ENCODE assay signal across 2 cellular contexts in genomic region chr19:40598121-40598917, GRCh38.
TF ChIP-seq lines count a peak whose summit lies in the region.

No MANE protein-coding gene starts in this region.

TF ChIP-seq in A549, 52 proteins besides CTCF, POLR2A, EP300 and RAD21 (continues in another document):
- TF ChIP-seq ZSCAN20 (CRISPR knock-in tag; IDR thresholded peaks at IDR 0.05) (no peak), KDM5A (IDR thresholded peaks at IDR 0.05) (no peak), MAZ (IDR thresholded peaks at IDR 0.05; ENCODE audit: borderline replicate concordance, low read depth, low read length) (peak; percentile 38; the same call in 1 of the 2 replicates), HMGXB4 (CRISPR knock-in tag; IDR thresholded peaks at IDR 0.05; ENCODE audit: borderline replicate concordance) (no peak), KDM1A (IDR thresholded peaks at IDR 0.05; ENCODE audit: low read depth) (no peak), JUNB (IDR thresholded peaks at IDR 0.05) (no peak), HEYL (CRISPR knock-in tag; IDR thresholded peaks at IDR 0.05) (no peak), PHF8 (IDR thresholded peaks at IDR 0.05; ENCODE audit: borderline replicate concordance, low read depth) (no peak), TP53 (CRISPR knock-in tag; IDR thresholded peaks at IDR 0.05) (no peak), POLR2AphosphoS2 (conservative IDR thresholded peaks at IDR 0.05; ENCODE audit: low read length) (no peak), REST (IDR thresholded peaks at IDR 0.05) (no peak), HOXB13 (CRISPR knock-in tag; IDR thresholded peaks at IDR 0.05; ENCODE audit: low read depth) (no peak), RARB (CRISPR knock-in tag; IDR thresholded peaks at IDR 0.05) (no peak), CEBPB (IDR thresholded peaks at IDR 0.05) (no peak), MAX (IDR thresholded peaks at IDR 0.05) (peak; percentile 75; the same call in 1 of the 2 replicates), NFE2L2 (conservative IDR thresholded peaks at IDR 0.05; ENCODE audit: low read length) (no peak), BCL3 (IDR thresholded peaks at IDR 0.05) (peak; percentile 49; the same call in 1 of the 3 replicates), BHLHE40 (IDR thresholded peaks at IDR 0.05; ENCODE audit: low read depth, low read length) (peak; percentile 9; the same call in 1 of the 2 replicates), MYC (IDR thresholded peaks at IDR 0.05; ENCODE audit: borderline replicate concordance, low read length) (0 out of 2 replicates have a peak, but pooled peaks have one; percentile 12), RFX5 (IDR thresholded peaks at IDR 0.05) (peak; percentile 19; the same call in 1 of the 2 replicates), USF2 (IDR thresholded peaks at IDR 0.05) (no peak), FOSL2 (IDR thresholded peaks at IDR 0.05) (no peak), FOSL2 (CRISPR knock-in tag; IDR thresholded peaks at IDR 0.05) (peak; percentile 13; the same call in 1 of the 2 replicates), RNF2 (IDR thresholded peaks at IDR 0.05; ENCODE audit: borderline replicate concordance, low read depth) (no peak), ZNF302 (CRISPR knock-in tag; IDR thresholded peaks at IDR 0.05) (no peak), TFCP2L1 (CRISPR knock-in tag; IDR thresholded peaks at IDR 0.05) (no peak), CHD2 (IDR thresholded peaks at IDR 0.05; ENCODE audit: low read length, partially characterized antibody) (no peak), SMC3 (IDR thresholded peaks at IDR 0.05) (peak; percentile 98), HOXA7 (CRISPR knock-in tag; IDR thresholded peaks at IDR 0.05) (no peak)

TF ChIP-seq in GM12878, 131 proteins besides CTCF, POLR2A, EP300 and RAD21:
- TF ChIP-seq TCF12 (IDR thresholded peaks at IDR 0.05; ENCODE audit: low read depth, low read length) (peak; percentile 59; the same call in 1 of the 2 replicates), ZBTB11 (CRISPR knock-in tag; IDR thresholded peaks at IDR 0.05) (no peak), TCF3 (IDR thresholded peaks at IDR 0.05; ENCODE audit: borderline replicate concordance, insufficient read depth, low read depth, low read length) (peak; percentile 65; the same call in 1 of the 2 replicates), EED (IDR thresholded peaks at IDR 0.05; ENCODE audit: low read depth) (no peak), NR2C2 (IDR thresholded peaks at IDR 0.05; ENCODE audit: borderline replicate concordance, control insufficient read depth, insufficient read length, low read depth) (no peak), SMAD1 (IDR thresholded peaks at IDR 0.05; ENCODE audit: low read depth, partially characterized antibody) (no peak), GATAD2B (conservative IDR thresholded peaks at IDR 0.05; ENCODE audit: low read depth) (0 out of 2 replicates have a peak, but pooled peaks have one; percentile 31), SRF (IDR thresholded peaks at IDR 0.05; ENCODE audit: low read depth in 2 of 2, low read length in 2 of 2) (peak in 1 of 2 experiments; percentile 29; a peak in 1 of 4 replicates), IKZF1 (conservative IDR thresholded peaks at IDR 0.05) (peak; percentile 48), RB1 (IDR thresholded peaks at IDR 0.05; ENCODE audit: borderline replicate concordance) (peak; percentile 43; the same call in 1 of the 2 replicates), POLR2AphosphoS2 (IDR thresholded peaks at IDR 0.05; ENCODE audit: low read depth, low read length) (no peak), LARP7 (IDR thresholded peaks at IDR 0.05) (no peak), FOXK2 (IDR thresholded peaks at IDR 0.05) (0 out of 2 replicates have a peak, but pooled peaks have one; percentile 14), ATF7 (IDR thresholded peaks at IDR 0.05; ENCODE audit: low read depth) (no peak), YY1 (IDR thresholded peaks at IDR 0.05; ENCODE audit: low read depth, low read length) (peak; percentile 71), BHLHE40 (IDR thresholded peaks at IDR 0.05; ENCODE audit: borderline replicate concordance in 1 of 2, low read depth in 2 of 2, low read length in 1 of 2) (peak in 1 of 2 experiments; percentile 48; a peak in 1 of 4 replicates), CHD4 (IDR thresholded peaks at IDR 0.05) (no peak), SMC3 (IDR thresholded peaks at IDR 0.05; ENCODE audit: borderline replicate concordance, low read length) (peak; percentile 69)
